8 cellular contexts compared by ENCODE assay signal in the genomic region with DNA sequence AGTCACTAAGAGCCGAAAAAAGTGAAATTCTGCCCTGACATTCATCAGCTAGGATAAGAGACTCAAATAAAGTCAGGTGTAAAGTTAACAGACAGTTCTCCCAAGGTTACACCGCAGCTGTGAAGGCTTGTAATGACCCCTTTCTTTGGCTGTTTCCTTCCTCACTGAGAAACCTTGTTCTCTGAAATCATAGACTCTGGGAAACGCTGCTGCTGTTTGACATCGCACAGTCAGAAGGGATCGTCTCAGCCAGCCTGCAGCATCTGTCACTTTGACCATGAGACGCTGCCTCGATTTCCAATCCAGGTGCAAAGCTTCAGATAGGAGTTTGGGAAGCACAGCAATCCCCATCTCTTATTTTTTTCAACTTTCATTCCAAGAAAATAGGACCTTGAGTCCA. TPM values are rescaled to one million over a fixed set of nuclear protein-coding genes. Genes with fewer than 3 reads are reported as not detected.
A peak's percentile ranks its signal among the peaks of the same experiment; 100 is the strongest.
DNase-seq lines count a peak whose midpoint lies in the region; ATAC-seq lines count a peak whose summit lies in the region.

No MANE protein-coding gene starts in this region.

- H3K27me3 ChIP-seq in BLaER1, result no peaks in the 10 kb centered on the region

- peak overlapping the region; percentile 98 for H3K4me2 ChIP-seq in BLaER1

- peak overlapping the region; percentile 78 for H3K27ac ChIP-seq in BLaER1

- peaks cover 0 to 1% (median 0%) of the 10 kb centered on the region in 9 donors for H3K9me3 Mint-ChIP-seq in naive thymus-derived CD8-positive, alpha-beta T cell

- H3K4me3 ChIP-seq in BLaER1, result peak overlapping the region; percentile 85
- H3K4me3 ChIP-seq in Jurkat, Clone E6-1 (ENCODE audit: low read length), result peak overlapping the region; percentile 77

- ATAC-seq in naive thymus-derived CD8-positive, alpha-beta T cell, result no peak
- ATAC-seq in GM21825 (IDR thresholded peaks at IDR 0.05; ENCODE audit: unreplicated experiment) (no peak), HG03280 (IDR thresholded peaks at IDR 0.05; ENCODE audit: unreplicated experiment) (no peak)

- no peaks in the 10 kb centered on the region for H3K9me3 ChIP-seq in BLaER1

- H3K4me1 Mint-ChIP-seq in naive thymus-derived CD8-positive, alpha-beta T cell, result peaks cover 22 to 44% (median 32%) of the 10 kb centered on the region in 4 donors

- H3K27me3 Mint-ChIP-seq in naive thymus-derived CD8-positive, alpha-beta T cell, result no peaks in the 10 kb centered on the region

- no peak for DNase-seq in Jurkat, Clone E6-1 (ENCODE audit: low read depth, low spot score)
- peak; percentile 40 for DNase-seq in cerebellar cortex (ENCODE audit: low spot score)
- DNase-seq in naive thymus-derived CD8-positive, alpha-beta T cell, result no peak
- DNase-seq in NCI-H146 treated with DMSO at 0.1 percent for 48 hours (lab: John Stamatoyannopoulos, UW; ENCODE audit: unreplicated experiment), result no peak
- no peak for DNase-seq in NCI-H1694 (lab: John Stamatoyannopoulos, UW)

- H3K27ac Mint-ChIP-seq in naive thymus-derived CD8-positive, alpha-beta T cell, result peak overlapping the region in 8 of 10 donors; percentile 21 to 83 (median 72)

- POLR2A ChIA-PET in naive thymus-derived CD8-positive, alpha-beta T cell (lab: Charles Lee), result interaction anchor here (0.6 to 3.1 kb wide), 5 partner anchors 15 to 419 kb away, joined by 3 to 16 read pairs (median 4); a partner anchor contains a TSS

- peaks cover 23% of the 10 kb centered on the region for H3K36me3 ChIP-seq in BLaER1

- peak overlapping the region; percentile 84 for H3K9ac ChIP-seq in BLaER1

- peak overlapping the region; percentile 77 to 95 (median 86) for H3K4me3 Mint-ChIP-seq in naive thymus-derived CD8-positive, alpha-beta T cell

- peaks cover 19% of the 10 kb centered on the region; the same call in 1 of the 2 replicates for H4K20me1 ChIP-seq in BLaER1

- H3K36me3 Mint-ChIP-seq in naive thymus-derived CD8-positive, alpha-beta T cell, result peaks cover 0 to 2% (median 0%) of the 10 kb centered on the region in 3 donors

- peaks cover 66% of the 10 kb centered on the region for H3K4me1 ChIP-seq in BLaER1

RNA-seq across cellular contexts. Expression of a gene that starts 0.7 kb away (rescaled TPM):
- polyA plus RNA-seq in Jurkat, Clone E6-1 (2012; ENCODE audit: insufficient read depth, insufficient read length), result 70.2 TPM
- 10 to 100 TPM; 24.3 to 27.2 TPM for total RNA-seq in naive thymus-derived CD8-positive, alpha-beta T cell
- 10 to 100 TPM; 18.9 to 26.0 (median 21.9) TPM for polyA plus RNA-seq in naive thymus-derived CD8-positive, alpha-beta T cell

RNA-seq across cellular contexts. Expression of a gene that starts 26.1 kb away (rescaled TPM):
- polyA plus RNA-seq in Jurkat, Clone E6-1 (2012; ENCODE audit: insufficient read depth, insufficient read length), result 5.3 TPM
- total RNA-seq in naive thymus-derived CD8-positive, alpha-beta T cell, result 1 to 10 TPM in 1 of 2 experiments, under 1 TPM in 1; 0.62 to 1.1 TPM
- 1 to 10 TPM in 1 of 3 donors, under 1 TPM in 1, not detected in 1; 0.83 to 1.7 TPM for polyA plus RNA-seq in naive thymus-derived CD8-positive, alpha-beta T cell

RNA-seq across cellular contexts. Expression of a gene that starts 54.8 kb away (rescaled TPM):
- polyA plus RNA-seq in Jurkat, Clone E6-1 (2012; ENCODE audit: insufficient read depth, insufficient read length), result not detected
- total RNA-seq in naive thymus-derived CD8-positive, alpha-beta T cell, result not detected
- polyA plus RNA-seq in naive thymus-derived CD8-positive, alpha-beta T cell, result not detected

RNA-seq across cellular contexts. Expression of a gene that starts 57.7 kb away (rescaled TPM):
- 0.22 TPM for polyA plus RNA-seq in Jurkat, Clone E6-1 (2012; ENCODE audit: insufficient read depth, insufficient read length)
- total RNA-seq in naive thymus-derived CD8-positive, alpha-beta T cell, result not detected
- not detected for polyA plus RNA-seq in naive thymus-derived CD8-positive, alpha-beta T cell

RNA-seq across cellular contexts. Expression of a gene that starts 58.3 kb away (rescaled TPM):
- 3.5 TPM for polyA plus RNA-seq in Jurkat, Clone E6-1 (2012; ENCODE audit: insufficient read depth, insufficient read length)
- total RNA-seq in naive thymus-derived CD8-positive, alpha-beta T cell, result 1 to 10 TPM; 4.1 to 6.6 TPM
- 1 to 10 TPM; 7.4 to 8.5 (median 8.1) TPM for polyA plus RNA-seq in naive thymus-derived CD8-positive, alpha-beta T cell
